Comparison of ENCODE assay signal across 15 cellular contexts in genomic region chr16:17134586-17134985, GRCh38.
DNase-seq lines count a peak whose midpoint lies in the region; ATAC-seq and TF ChIP-seq lines count a peak whose summit lies in the region.
"Had no signal": no experiment of that assay in that cellular context is flagged by ENCODE, and none has a peak within 500 bp of the region (broad histone marks: within the 10 kb centered on the region; RNA-seq: fewer than 3 reads in every experiment).

No MANE protein-coding gene starts in this region.

- no peak overlapping the region for H3K4me3 ChIP-seq in esophagus muscularis mucosa
- H3K4me3 ChIP-seq: right atrium auricular region had no signal

- no peak for TF ChIP-seq CTCF in natural killer cell (IDR thresholded peaks at IDR 0.05)
- no peak for TF ChIP-seq CTCF in esophagus muscularis mucosa (IDR thresholded peaks at IDR 0.05)
- no peak for TF ChIP-seq CTCF in Calu3 (IDR thresholded peaks at IDR 0.05; ENCODE audit: unreplicated experiment)

- no peak overlapping the region for H3K27ac ChIP-seq in esophagus muscularis mucosa (replicated peaks in 1 of 4)
- H3K27ac ChIP-seq: right atrium auricular region had no signal

- POLR2A ChIA-PET in activated CD4-positive, alpha-beta T cell treated with anti-CD3 and anti-CD28 coated beads for 36 hours (lab: Charles Lee): interaction anchor here (0.6 kb wide), 1 partner anchor 796 kb away, joined by 3 read pairs; no protein-coding TSS in a partner anchor

- BruUV-seq in Calu3 (replicated peaks; lab: Mats Ljungman, UMichigan): no TSS peak

- CTCF ChIA-PET in activated CD4-positive, alpha-beta T cell treated with anti-CD3 and anti-CD28 coated beads for 36 hours (lab: Charles Lee): no interaction called here
- CTCF ChIA-PET in Calu3 (lab: Charles Lee): no interaction called here

- H3K36me3 ChIP-seq in esophagus muscularis mucosa: peaks cover 0 to 97% (median 54%) of the 10 kb centered on the region in 4 donors

- H3K9me3 Mint-ChIP-seq in natural killer cell (no peaks in the 10 kb centered on the region), Calu3 (ENCODE audit: low read depth, unreplicated experiment) (peaks cover 2% of the 10 kb centered on the region)
- no peaks in the 10 kb centered on the region for H3K9me3 Mint-ChIP-seq in activated CD4-positive, alpha-beta T cell treated with anti-CD3 and anti-CD28 coated beads for 36 hours (ENCODE audit: low read depth)
- H3K9me3 Mint-ChIP-seq: CD4-positive, CD25-positive, alpha-beta regulatory T cell had no signal

- WGBS in esophagus muscularis mucosa: 94% methylated on average over 10 of the region's 10 CpGs

- H3K27ac Mint-ChIP-seq in natural killer cell: peak overlapping the region; percentile 47 to 53
- H3K27ac Mint-ChIP-seq in activated CD4-positive, alpha-beta T cell treated with anti-CD3 and anti-CD28 coated beads for 36 hours: no peak overlapping the region
- no peak overlapping the region for H3K27ac Mint-ChIP-seq in Calu3 (ENCODE audit: unreplicated experiment)

- no peak for TF ChIP-seq EP300 in esophagus muscularis mucosa (IDR thresholded peaks at IDR 0.05)

- no peak for TF ChIP-seq POLR2A in esophagus muscularis mucosa (IDR thresholded peaks at IDR 0.05; ENCODE audit: low read depth)

- H3K9me3 ChIP-seq in esophagus muscularis mucosa: no peaks in the 10 kb centered on the region
- H3K9me3 ChIP-seq: right atrium auricular region had no signal

- H3K4me1 ChIP-seq in esophagus muscularis mucosa: no peaks in the 10 kb centered on the region
- H3K4me1 ChIP-seq: right atrium auricular region had no signal

- ATAC-seq in GM18873 (IDR thresholded peaks at IDR 0.05; ENCODE audit: low FRiP score, unreplicated experiment) (peak; percentile 90), GM21526 (IDR thresholded peaks at IDR 0.05; ENCODE audit: low FRiP score, unreplicated experiment) (peak; percentile 94), HG03378 (IDR thresholded peaks at IDR 0.05; ENCODE audit: unreplicated experiment) (peak; percentile 61), natural killer cell (peak in 1 of 3 donors; percentile 44)
- ATAC-seq in activated CD4-positive, alpha-beta T cell treated with anti-CD3 and anti-CD28 coated beads for 36 hours: no peak

- no peaks in the 10 kb centered on the region for H3K27me3 ChIP-seq in esophagus muscularis mucosa
- H3K27me3 ChIP-seq: right atrium auricular region had no signal

- H3K4me3 Mint-ChIP-seq in natural killer cell: no peak overlapping the region
- no peak overlapping the region for H3K4me3 Mint-ChIP-seq in activated CD4-positive, alpha-beta T cell treated with anti-CD3 and anti-CD28 coated beads for 36 hours
- no peak overlapping the region for H3K4me3 Mint-ChIP-seq in Calu3 (ENCODE audit: low read depth, unreplicated experiment)
- H3K4me3 Mint-ChIP-seq: CD4-positive, CD25-positive, alpha-beta regulatory T cell had no signal

- H3K4me1 Mint-ChIP-seq in natural killer cell (peaks cover 42 to 47% of the 10 kb centered on the region in 2 donors), Calu3 (ENCODE audit: low read depth, unreplicated experiment) (no peaks in the 10 kb centered on the region)
- peaks cover 10% of the 10 kb centered on the region for H3K4me1 Mint-ChIP-seq in activated CD4-positive, alpha-beta T cell treated with anti-CD3 and anti-CD28 coated beads for 36 hours

- H3K27me3 Mint-ChIP-seq in natural killer cell (ENCODE audit: low read depth in 2 of 2) (no peaks in the 10 kb centered on the region), Calu3 (ENCODE audit: unreplicated experiment) (no peaks in the 10 kb centered on the region)
- H3K27me3 Mint-ChIP-seq in activated CD4-positive, alpha-beta T cell treated with anti-CD3 and anti-CD28 coated beads for 36 hours: no peaks in the 10 kb centered on the region
- H3K27me3 Mint-ChIP-seq: CD4-positive, CD25-positive, alpha-beta regulatory T cell had no signal

- H3K36me3 Mint-ChIP-seq in natural killer cell (peaks cover 16% of the 10 kb centered on the region), Calu3 (ENCODE audit: insufficient read depth, unreplicated experiment) (no peaks in the 10 kb centered on the region)
- peaks cover 28% of the 10 kb centered on the region for H3K36me3 Mint-ChIP-seq in activated CD4-positive, alpha-beta T cell treated with anti-CD3 and anti-CD28 coated beads for 36 hours (ENCODE audit: low read depth)

- DNase-seq in natural killer cell (no peak), esophagus muscularis mucosa (ENCODE audit: extremely low spot score) (no peak), NCI-H526 treated with DMSO at 0.1 percent for 48 hours (lab: John Stamatoyannopoulos, UW) (no peak), Calu3 (no peak)
- DNase-seq in activated CD4-positive, alpha-beta T cell treated with anti-CD3 and anti-CD28 coated beads for 36 hours: no peak
- DNase-seq: CD4-positive, CD25-positive, alpha-beta regulatory T cell; cortex of kidney; GF-D8; HCEC 1CT; NCI-H1048; NCI-H446 treated with DMSO at 0.1 percent for 48 hours had no signal

- intact Hi-C loops in natural killer cell (cut with micrococcal nuclease) (no loop called here), esophagus muscularis mucosa (cut with DNase I) (no loop called here), Calu3 (cut with micrococcal nuclease; ENCODE audit: unreplicated experiment) (no loop called here)
- intact Hi-C loops in activated CD4-positive, alpha-beta T cell treated with anti-CD3 and anti-CD28 coated beads for 36 hours (cut with DNase I, micrococcal nuclease): no loop called here

Comparison
In these comparisons a context has a peak if more than half of its experiments do, and no peak if none do; other contexts are left out.
1. H3K27ac Mint-ChIP-seq: peak in natural killer cell (2 of 2); none in activated CD4-positive, alpha-beta T cell treated with anti-CD3 and anti-CD28 coated beads for 36 hours (single experiment) and Calu3 (single experiment).